Comparison of ENCODE assay signal across 11 cellular contexts in the genomic region with DNA sequence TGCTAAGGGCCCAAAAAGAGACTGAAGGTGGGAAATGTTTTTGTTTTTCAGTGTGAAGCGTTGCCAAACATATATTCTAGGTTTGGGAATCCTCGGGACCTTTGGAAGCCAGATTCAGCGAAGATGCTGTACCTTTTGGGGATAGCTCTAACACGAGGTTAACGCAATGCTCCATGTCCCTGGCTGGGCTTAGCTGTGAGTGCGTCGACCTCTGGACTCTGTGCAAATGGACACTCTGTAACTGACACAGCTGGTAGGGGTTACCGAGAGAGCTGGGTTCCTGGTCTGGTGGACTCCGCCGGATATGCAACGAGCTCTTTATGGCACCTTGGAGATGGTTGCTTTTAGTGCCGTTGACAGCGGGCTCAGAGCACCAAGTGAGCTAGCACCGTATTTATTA. TPM values are rescaled to one million over a fixed set of nuclear protein-coding genes. Genes with fewer than 3 reads are reported as not detected.
DNase-seq lines count a peak whose midpoint lies in the region; ATAC-seq and TF ChIP-seq lines count a peak whose summit lies in the region.
"Had no signal": no experiment of that assay in that cellular context is flagged by ENCODE, and none has a peak within 500 bp of the region (broad histone marks: within the 10 kb centered on the region; RNA-seq: fewer than 3 reads in every experiment).

No MANE protein-coding gene starts in this region.

- TF ChIP-seq POLR2A in erythroblast (IDR thresholded peaks at IDR 0.05; ENCODE audit: low read length), result no peak

- peak overlapping the region; percentile 30 for H3K9ac ChIP-seq in adipocyte (ENCODE audit: low read length)

- DNase-seq in activated T-cell treated with anti-CD3 and anti-CD28 coated beads, Interleukin-2, amount 50 U/mL, for 24 hours, result no peak
- no peak for DNase-seq in activated T-cell treated with anti-CD3 and anti-CD28 coated beads, Interleukin-2, amount 50 U/mL, for 1 hour
- DNase-seq in adipocyte (ENCODE audit: low read depth) (no peak), left lobe of liver (ENCODE audit: low spot score) (no peak), GF-D8 (lab: John Stamatoyannopoulos, UW) (no peak), SKM-1 (lab: John Stamatoyannopoulos, UW; ENCODE audit: unreplicated experiment) (no peak), erythroblast (lab: John Stamatoyannopoulos, UW) (no peak)
- no peak for DNase-seq in stimulated activated effector memory CD8-positive, alpha-beta T cell treated with anti-CD3 and anti-CD28 coated beads, Interleukin-12 subunit alpha, Interleukin-12 subunit beta, amount 100 ng/mL, for 72 hours (ENCODE audit: low spot score in 2 of 2)
- DNase-seq: activated CD4-positive, CD25-positive, alpha-beta regulatory T cell had no signal

- H3K4me1 ChIP-seq in adipocyte (ENCODE audit: control insufficient read depth, insufficient read depth, low read length), result peaks cover 10% of the 10 kb centered on the region

- peaks cover 9% of the 10 kb centered on the region for H3K4me1 Mint-ChIP-seq in activated T-cell treated with anti-CD3 and anti-CD28 coated beads, Interleukin-2, amount 50 U/mL, for 24 hours (ENCODE audit: low read depth)
- peaks cover 6% of the 10 kb centered on the region for H3K4me1 Mint-ChIP-seq in stimulated activated effector memory CD8-positive, alpha-beta T cell treated with anti-CD3 and anti-CD28 coated beads, Interleukin-12 subunit alpha, Interleukin-12 subunit beta, amount 100 ng/mL, for 72 hours

- no peaks in the 10 kb centered on the region for H3K9me3 Mint-ChIP-seq in activated T-cell treated with anti-CD3 and anti-CD28 coated beads, Interleukin-2, amount 50 U/mL, for 24 hours
- H3K9me3 Mint-ChIP-seq in stimulated activated effector memory CD8-positive, alpha-beta T cell treated with anti-CD3 and anti-CD28 coated beads, Interleukin-12 subunit alpha, Interleukin-12 subunit beta, amount 100 ng/mL, for 72 hours, result peaks cover 3% of the 10 kb centered on the region

- no peaks in the 10 kb centered on the region for H3K9me3 ChIP-seq in adipocyte (ENCODE audit: control insufficient read depth, low read length)
- H3K9me3 ChIP-seq: left lung, upper lobe of left lung had no signal

- H3K27me3 Mint-ChIP-seq in activated T-cell treated with anti-CD3 and anti-CD28 coated beads, Interleukin-2, amount 50 U/mL, for 24 hours, result peaks cover 55% of the 10 kb centered on the region

- H3K36me3 Mint-ChIP-seq in activated T-cell treated with anti-CD3 and anti-CD28 coated beads, Interleukin-2, amount 50 U/mL, for 24 hours (ENCODE audit: low read depth), result no peaks in the 10 kb centered on the region
- no peaks in the 10 kb centered on the region for H3K36me3 Mint-ChIP-seq in stimulated activated effector memory CD8-positive, alpha-beta T cell treated with anti-CD3 and anti-CD28 coated beads, Interleukin-12 subunit alpha, Interleukin-12 subunit beta, amount 100 ng/mL, for 72 hours

- no peak overlapping the region for H3K27ac Mint-ChIP-seq in activated T-cell treated with anti-CD3 and anti-CD28 coated beads, Interleukin-2, amount 50 U/mL, for 24 hours
- no peak overlapping the region for H3K27ac Mint-ChIP-seq in stimulated activated effector memory CD8-positive, alpha-beta T cell treated with anti-CD3 and anti-CD28 coated beads, Interleukin-12 subunit alpha, Interleukin-12 subunit beta, amount 100 ng/mL, for 72 hours

- H3K36me3 ChIP-seq in adipocyte (ENCODE audit: control insufficient read depth, insufficient read depth, low read length, severe bottlenecking), result no peaks in the 10 kb centered on the region
- H3K36me3 ChIP-seq: left lung, upper lobe of left lung had no signal

- H3K4me3 ChIP-seq in adipocyte (ENCODE audit: low read length), result peak overlapping the region; percentile 77

- peak overlapping the region; percentile 63 for H3K4me3 Mint-ChIP-seq in activated T-cell treated with anti-CD3 and anti-CD28 coated beads, Interleukin-2, amount 50 U/mL, for 24 hours
- peak overlapping the region; percentile 28 for H3K4me3 Mint-ChIP-seq in stimulated activated effector memory CD8-positive, alpha-beta T cell treated with anti-CD3 and anti-CD28 coated beads, Interleukin-12 subunit alpha, Interleukin-12 subunit beta, amount 100 ng/mL, for 72 hours

- H3K27me3 ChIP-seq in adipocyte (replicated peaks; ENCODE audit: control insufficient read depth, insufficient read depth, low read length), result peaks cover 17% of the 10 kb centered on the region

- peak; percentile 52 for ATAC-seq in left lobe of liver
- ATAC-seq in stimulated activated effector memory CD8-positive, alpha-beta T cell treated with anti-CD3 and anti-CD28 coated beads, Interleukin-12 subunit alpha, Interleukin-12 subunit beta, amount 100 ng/mL, for 72 hours, result no peak

RNA-seq across cellular contexts. Expression of a gene that starts 0.7 kb away (rescaled TPM):
- total RNA-seq in left lobe of liver, result not detected
